9 cellular contexts compared by ENCODE assay signal in the genomic region with DNA sequence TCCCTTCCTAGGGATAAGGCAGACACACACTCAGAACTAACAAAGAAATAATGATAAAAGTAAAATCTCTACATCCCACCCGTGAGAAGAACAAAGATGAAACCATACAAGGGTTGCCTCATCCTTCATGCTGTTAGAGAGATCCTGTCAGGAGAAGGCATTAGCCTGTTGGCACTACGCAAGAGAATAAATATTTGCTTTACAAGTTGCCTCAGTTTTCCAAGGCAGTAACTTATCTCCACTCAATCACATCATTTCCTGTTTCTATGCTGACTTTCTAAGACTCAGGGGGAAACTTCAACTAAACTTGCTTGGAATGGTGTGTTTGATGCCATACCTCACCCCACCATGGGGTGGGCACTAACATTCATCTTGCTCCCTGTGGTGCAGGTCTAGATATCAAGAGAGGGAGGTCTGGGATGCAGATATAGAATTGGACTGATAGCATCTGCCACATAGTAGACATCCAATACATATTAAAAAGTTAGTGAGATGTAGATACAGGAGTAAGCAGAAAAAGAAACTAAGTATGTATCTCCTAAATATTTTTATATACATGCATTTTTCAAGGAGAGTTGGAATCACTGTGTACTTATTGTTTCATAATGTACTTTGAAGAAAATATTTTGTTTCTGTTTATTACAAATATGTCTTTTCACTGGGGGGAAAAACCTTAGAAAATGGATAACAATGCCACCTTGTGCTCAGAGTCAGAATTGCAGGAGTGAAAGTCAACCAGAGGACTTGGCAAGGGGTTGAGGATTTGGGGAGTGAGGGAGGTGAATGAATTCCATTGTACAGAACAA. TPM values are rescaled to one million over a fixed set of nuclear protein-coding genes. Genes with fewer than 3 reads are reported as not detected.
DNase-seq lines count a peak whose midpoint lies in the region; ATAC-seq, FAIRE-seq and TF ChIP-seq lines count a peak whose summit lies in the region.
"Had no signal": no experiment of that assay in that cellular context is flagged by ENCODE, and none has a peak within 500 bp of the region (broad histone marks: within the 10 kb centered on the region; RNA-seq: fewer than 3 reads in every experiment).

No MANE protein-coding gene starts in this region.

- no peak overlapping the region for H3K4me3 Mint-ChIP-seq in Caco-2 (ENCODE audit: unreplicated experiment)
- H3K4me3 Mint-ChIP-seq: T-helper 1 cell treated with Interleukin-12 subunit alpha and Interleukin-12 subunit beta and Interleukin-4 antibody, amounts not matched to agents 30 μg/mL and 1 μg/mL, for 36 hours had no signal

- H3K4me1 ChIP-seq in Caco-2: no peaks in the 10 kb centered on the region
- H3K4me1 ChIP-seq in adipocyte (ENCODE audit: control insufficient read depth, insufficient read depth, low read length): peaks cover 2% of the 10 kb centered on the region

- H3K9me3 ChIP-seq in Caco-2 (no peaks in the 10 kb centered on the region), adipocyte (ENCODE audit: control insufficient read depth, low read length) (no peaks in the 10 kb centered on the region)

- H3K4me3 ChIP-seq in Caco-2 (ENCODE audit: low read depth, low read length) (no peak overlapping the region), NB4 (ENCODE audit: low read depth, low read length) (no peak overlapping the region), adipocyte (ENCODE audit: low read length) (no peak overlapping the region)

- H3K36me3 ChIP-seq in Caco-2 (ENCODE audit: control insufficient read depth, insufficient read depth, low read length) (no peaks in the 10 kb centered on the region), adipocyte (ENCODE audit: control insufficient read depth, insufficient read depth, low read length, severe bottlenecking) (no peaks in the 10 kb centered on the region)

- intact Hi-C loops in Caco-2 (cut with micrococcal nuclease; ENCODE audit: unreplicated experiment): loop anchor here (1.0 to 2.0 kb wide), 3 partner anchors 19 to 207 kb away; no protein-coding TSS in a partner anchor
- intact Hi-C loops in sciatic nerve (cut with DNase I): no loop called here

- no peak overlapping the region for H3K9ac ChIP-seq in adipocyte (ENCODE audit: low read length)

- POLR2A ChIA-PET in Caco-2 (lab: Charles Lee): no interaction called here

- H3K36me3 Mint-ChIP-seq in Caco-2 (ENCODE audit: insufficient read depth, unreplicated experiment): no peaks in the 10 kb centered on the region

- H3K4me1 Mint-ChIP-seq in Caco-2 (ENCODE audit: low read depth, unreplicated experiment): no peaks in the 10 kb centered on the region

- BruUV-seq in Caco-2 (replicated peaks; lab: Mats Ljungman, UMichigan): no TSS peak

- H3K27me3 Mint-ChIP-seq in Caco-2 (ENCODE audit: insufficient read depth, unreplicated experiment): no peaks in the 10 kb centered on the region

- no peak for TF ChIP-seq POLR2A in NB4 (IDR thresholded peaks at IDR 0.05; ENCODE audit: extremely low read depth, insufficient read length)

- H3K27me3 ChIP-seq in Caco-2 (replicated peaks; ENCODE audit: control insufficient read depth, insufficient read depth, low read length) (no peaks in the 10 kb centered on the region), adipocyte (replicated peaks; ENCODE audit: control insufficient read depth, insufficient read depth, low read length) (peaks cover 7% of the 10 kb centered on the region)

- no peak overlapping the region for H3K27ac Mint-ChIP-seq in Caco-2 (ENCODE audit: unreplicated experiment)
- H3K27ac Mint-ChIP-seq: T-helper 1 cell treated with Interleukin-12 subunit alpha and Interleukin-12 subunit beta and Interleukin-4 antibody, amounts not matched to agents 30 μg/mL and 1 μg/mL, for 36 hours had no signal

- CTCF ChIA-PET in Caco-2 (lab: Charles Lee): no interaction called here

- no peaks in the 10 kb centered on the region for H3K9me3 Mint-ChIP-seq in Caco-2 (ENCODE audit: unreplicated experiment)
- H3K9me3 Mint-ChIP-seq: T-helper 1 cell treated with Interleukin-12 subunit alpha and Interleukin-12 subunit beta and Interleukin-4 antibody, amounts not matched to agents 30 μg/mL and 1 μg/mL, for 36 hours had no signal

- ATAC-seq in GM18502 (IDR thresholded peaks at IDR 0.05; ENCODE audit: poor library complexity, unreplicated experiment) (peak; percentile 49), sciatic nerve (no peak), HG02588 (IDR thresholded peaks at IDR 0.05; ENCODE audit: unreplicated experiment) (no peak)

- FAIRE-seq in islet of Langerhans (lab: Jason Lieb, UNC): peak; percentile 93

- TF ChIP-seq CTCF in Caco-2 (IDR thresholded peaks at IDR 0.05; ENCODE audit: insufficient read depth in 1 of 2, low read depth in 1 of 2, low read length in 1 of 2, severe bottlenecking in 1 of 2, unreplicated experiment in 1 of 2) (peak; percentile 52 to 63), NB4 (IDR thresholded peaks at IDR 0.05; ENCODE audit: low read depth, low read length) (peak; percentile 59)

- DNase-seq in Caco-2 (peak in 1 of 2 experiments; percentile 34), NB4 (ENCODE audit: low read depth) (peak; percentile 72), adipocyte (ENCODE audit: low read depth) (peak; percentile 68), sciatic nerve (ENCODE audit: low spot score) (no peak)
- no peak for DNase-seq in activated effector memory CD4-positive, alpha-beta T cell treated with anti-CD3 and anti-CD28 coated beads, Interleukin-2, amount 50 U/mL, for 16 hours

RNA-seq across cellular contexts. Expression of a gene that starts 57.2 kb away (rescaled TPM):
- total RNA-seq in Caco-2 (2022) (2.2 and 2.5 TPM in 2 replicates), sciatic nerve (38.9 TPM)

Comparison
In these comparisons a context has a peak if more than half of its experiments do, and no peak if none do; other contexts are left out.
1. DNase-seq: peak in NB4 (single experiment) and adipocyte (single experiment); none in sciatic nerve (single experiment) and activated effector memory CD4-positive, alpha-beta T cell treated with anti-CD3 and anti-CD28 coated beads, Interleukin-2, amount 50 U/mL, for 16 hours (single experiment).
2. RNA of a gene that starts 57.2 kb away (total RNA-seq): 38.9 TPM in sciatic nerve (single experiment); 2.2 to 2.5 TPM in Caco-2; every median in the first group is over 10 times any median in the second.